In the genomic region with DNA sequence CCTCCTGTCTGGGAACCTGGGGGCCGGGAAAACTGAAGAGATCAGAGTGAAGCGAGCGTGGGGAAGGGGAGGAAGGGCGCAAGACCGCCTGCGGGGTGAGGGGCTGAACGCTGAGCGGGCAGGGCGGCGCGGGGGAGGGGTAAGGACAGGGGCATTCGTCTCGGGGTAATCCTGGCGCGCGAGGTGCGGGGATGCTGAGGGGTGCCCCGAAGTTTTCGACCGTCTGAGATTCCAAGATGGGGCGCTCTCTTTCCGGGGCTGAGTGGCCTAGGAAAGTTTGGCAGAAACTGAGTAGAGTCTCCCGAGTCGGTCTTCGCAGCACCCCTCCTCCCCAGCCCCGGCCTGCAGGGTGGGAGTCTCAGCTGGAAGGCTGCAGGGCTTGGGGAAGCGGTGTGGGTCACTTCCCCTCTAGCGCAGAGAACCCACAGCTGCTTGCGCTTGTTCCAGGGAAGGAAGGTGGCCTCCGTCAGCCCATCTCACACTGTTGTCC, we compare ENCODE assay signal across 8 cellular contexts. TPM values are rescaled to one million over a fixed set of nuclear protein-coding genes. Genes with fewer than 3 reads are reported as not detected.
DNase-seq lines count a peak whose midpoint lies in the region; ATAC-seq and TF ChIP-seq lines count a peak whose summit lies in the region.

No MANE protein-coding gene starts in this region.

- peaks cover 0 to 13% (median 0%) of the 10 kb centered on the region in 3 donors for H3K36me3 ChIP-seq in Peyer's patch

- H3K14ac ChIP-seq in H9 (ENCODE audit: insufficient read depth, low read length): no peak overlapping the region

- DNase-seq in H9: no peak
- DNase-seq in Peyer's patch: peak in 1 of 3 donors; percentile 39
- no peak for DNase-seq in epithelial cell of proximal tubule (ENCODE audit: low read depth)
- DNase-seq in nucleus accumbens (lab: John Stamatoyannopoulos, UW): peak in 36 of 56 donors; percentile 8 to 69 (median 44)
- no peak for DNase-seq in A172 (ENCODE audit: low spot score)
- no peak for DNase-seq in GM20000 (ENCODE audit: low spot score)
- no peak for DNase-seq in NCI-H2029 (lab: John Stamatoyannopoulos, UW)

- no peak overlapping the region; a peak in 1 of 7 replicates for H3K27ac Mint-ChIP-seq in H9

- H3K27me3 ChIP-seq in H9 (ENCODE audit: insufficient read depth, low read length): peaks cover 3% of the 10 kb centered on the region; the same call in 1 of the 2 replicates
- no peaks in the 10 kb centered on the region for H3K27me3 ChIP-seq in Peyer's patch

- TF ChIP-seq POLR2A in Peyer's patch (IDR thresholded peaks at IDR 0.05) (no peak), GM18505 (IDR thresholded peaks at IDR 0.05; ENCODE audit: borderline replicate concordance, extremely low read depth, insufficient read depth, insufficient read length) (no peak)

- TF ChIP-seq CTCF in H9 (conservative IDR thresholded peaks at IDR 0.05) (no peak), Peyer's patch (IDR thresholded peaks at IDR 0.05) (no peak), epithelial cell of proximal tubule (conservative IDR thresholded peaks at IDR 0.05; ENCODE audit: low read depth, low read length) (no peak), GM20000 (IDR thresholded peaks at IDR 0.05; ENCODE audit: extremely low read depth, missing control alignments) (no peak)

- no peak overlapping the region for H3K27ac ChIP-seq in H9 (ENCODE audit: insufficient read length, low read depth, low read length)
- peak overlapping the region in 3 of 4 donors; percentile 64 to 80 (median 80) for H3K27ac ChIP-seq in Peyer's patch

- H3K9me3 ChIP-seq in H9 (ENCODE audit: control insufficient read depth, low read depth, low read length) (no peaks in the 10 kb centered on the region), Peyer's patch (no peaks in the 10 kb centered on the region)

- H3K9ac ChIP-seq in H9 (ENCODE audit: extremely low read depth, insufficient read length, low read length): no peak overlapping the region

- H3K18ac ChIP-seq in H9 (ENCODE audit: insufficient read length, low read depth, low read length): no peak overlapping the region

- no peak overlapping the region for H2BK15ac ChIP-seq in H9 (ENCODE audit: low read depth, low read length)

- H2BK20ac ChIP-seq in H9 (ENCODE audit: low read depth, low read length, poor library complexity, severe bottlenecking): no peak overlapping the region

- no peaks in the 10 kb centered on the region for H3K9me3 Mint-ChIP-seq in H9

- no peak overlapping the region for H4K5ac ChIP-seq in H9 (ENCODE audit: insufficient read length, low read depth, low read length)

- no peaks in the 10 kb centered on the region for H4K20me1 ChIP-seq in H9 (ENCODE audit: control insufficient read depth, insufficient read depth, insufficient read length)

- H3K23me2 ChIP-seq in H9 (ENCODE audit: insufficient read length, low read depth, low read length, poor library complexity, severe bottlenecking): peaks cover 19% of the 10 kb centered on the region

- no peak for ATAC-seq in GM18505 (IDR thresholded peaks at IDR 0.05; ENCODE audit: unreplicated experiment)

- H3K27me3 Mint-ChIP-seq in H9 (ENCODE audit: low read depth): peaks cover 56% of the 10 kb centered on the region

- H2BK120ac ChIP-seq in H9 (ENCODE audit: low read depth, low read length, poor library complexity, severe bottlenecking): no peak overlapping the region

- H4K8ac ChIP-seq in H9 (replicated peaks; ENCODE audit: insufficient read length, low read depth, low read length): no peak overlapping the region

- no peak overlapping the region for H3K4ac ChIP-seq in H9 (ENCODE audit: low read depth, low read length)

- peak overlapping the region; percentile 64 to 83 for H3K4me3 Mint-ChIP-seq in H9

- H3K79me2 ChIP-seq in H9 (ENCODE audit: insufficient read depth, low read length): no peaks in the 10 kb centered on the region

- peak overlapping the region; percentile 88 for H3K4me2 ChIP-seq in H9 (ENCODE audit: insufficient read depth, insufficient read length, low read length)

- H3K4me1 Mint-ChIP-seq in H9: peaks cover 42 to 56% of the 10 kb centered on the region in 2 experiments

- H4K91ac ChIP-seq in H9 (ENCODE audit: insufficient read length, low read depth, low read length): no peak overlapping the region

- no peak overlapping the region for H3K23ac ChIP-seq in H9 (ENCODE audit: insufficient read length, low read depth, low read length)

- no CpG with 5 or more reads among the region's 30 CpGs for WGBS in H9 (ENCODE audit: extremely low coverage, insufficient read length, low lambda C conversion rate)

- H3K56ac ChIP-seq in H9 (ENCODE audit: insufficient read length, low read depth, low read length): no peak overlapping the region

- H2AFZ ChIP-seq in H9 (ENCODE audit: low read length): no peak overlapping the region

- H3K36me3 Mint-ChIP-seq in H9 (ENCODE audit: insufficient read depth in 1 of 3, low read depth in 3 of 3): peaks cover 4 to 20% (median 17%) of the 10 kb centered on the region in 3 experiments

- H3K4me3 ChIP-seq in Peyer's patch (peak overlapping the region; percentile 43 to 61 (median 56)), epithelial cell of proximal tubule (ENCODE audit: low read depth, low read length) (peak overlapping the region; percentile 68)

- no peak overlapping the region for H2BK5ac ChIP-seq in H9 (ENCODE audit: insufficient read length, low read length)

- no peak overlapping the region for H2BK12ac ChIP-seq in H9 (ENCODE audit: insufficient read length, low read depth, low read length)

- H3K4me1 ChIP-seq in H9 (ENCODE audit: insufficient read depth, low read length) (peaks cover 8% of the 10 kb centered on the region; the same call in 1 of the 2 replicates), Peyer's patch (peaks cover 0 to 37% (median 15%) of the 10 kb centered on the region in 4 donors)

- H3K79me1 ChIP-seq in H9 (ENCODE audit: insufficient read depth, low read depth, low read length, poor library complexity, severe bottlenecking): no peaks in the 10 kb centered on the region

- no peak overlapping the region for H2AK5ac ChIP-seq in H9 (ENCODE audit: insufficient read length, low read length)

- H3T11ph ChIP-seq in H9 (ENCODE audit: low read length): no peak overlapping the region

RNA-seq across cellular contexts. Expression of a gene that starts 0.6 kb away (rescaled TPM):
- total RNA-seq in H9 (2021) (1.6 and 3.2 TPM in 2 replicates), Peyer's patch (10 to 100 TPM in 1 of 4 donors, 1 to 10 TPM in 3; 1.2 to 24.8 (median 3.1) TPM), epithelial cell of proximal tubule (0.29 and 1.2 TPM in 2 replicates)
- total RNA-seq in A172 (2014; rRNA removed; shearing (Covaris generic)): 0.72 and 1.3 TPM in 2 replicates

RNA-seq across cellular contexts. Expression of a gene that starts 10.5 kb away (rescaled TPM):
- total RNA-seq in H9 (2021): 1,354 and 1,358 TPM in 2 replicates
- 100 to 1,000 TPM; 222 to 392 (median 289) TPM for total RNA-seq in Peyer's patch
- total RNA-seq in epithelial cell of proximal tubule: 617 and 721 TPM in 2 replicates
- total RNA-seq in A172 (2014; rRNA removed; shearing (Covaris generic)): 351 and 1,058 TPM in 2 replicates

Comparison
In these comparisons a context has a peak if more than half of its experiments do, and no peak if none do; other contexts are left out.
1. DNase-seq: peak in nucleus accumbens (36 of 56); none in H9 (single experiment), epithelial cell of proximal tubule (single experiment), A172 (single experiment), GM20000 (single experiment) and NCI-H2029 (single experiment).